In genomic region chr2:64819371-64819770, GRCh38 we compare ENCODE assay signal across 10 cellular contexts.
DNase-seq lines count a peak whose midpoint lies in the region; ATAC-seq, FAIRE-seq and TF ChIP-seq lines count a peak whose summit lies in the region.
"Had no signal": no experiment of that assay in that cellular context is flagged by ENCODE, and none has a peak within 500 bp of the region (broad histone marks: within the 10 kb centered on the region; RNA-seq: fewer than 3 reads in every experiment).

No MANE protein-coding gene starts in this region.

- H4K20me1 ChIP-seq in SK-N-SH (ENCODE audit: insufficient read depth), result no peaks in the 10 kb centered on the region

- 0 out of 2 replicates have a peak overlapping the region, but pooled peaks have one; percentile 56 for H2AFZ ChIP-seq in SK-N-SH (ENCODE audit: low read depth)

- H3K27ac Mint-ChIP-seq in activated T-helper 1 cell treated with anti-CD3 and anti-CD28 coated beads, Interleukin-12 subunit alpha, Interleukin-12 subunit beta, Interleukin-2, Interleukin-4 antibody, amounts not matched to agents 30 ng/mL and 10 ng/mL and 1 ng/mL, durations not matched to agents 14 hours and 24 hours and 36 hours, result peak overlapping the region; percentile 93

- peak overlapping the region; percentile 68 for H3K4me3 Mint-ChIP-seq in activated T-helper 1 cell treated with anti-CD3 and anti-CD28 coated beads, Interleukin-12 subunit alpha, Interleukin-12 subunit beta, Interleukin-2, Interleukin-4 antibody, amounts not matched to agents 30 ng/mL and 10 ng/mL and 1 ng/mL, durations not matched to agents 14 hours and 24 hours and 36 hours

- no peak for DNase-seq in SK-N-SH
- DNase-seq in activated T-helper 1 cell treated with anti-CD3 and anti-CD28 coated beads, Interleukin-12 subunit alpha, Interleukin-12 subunit beta, Interleukin-2, Interleukin-4 antibody, amounts not matched to agents 30 ng/mL and 10 ng/mL and 1 ng/mL, durations not matched to agents 14 hours and 24 hours and 36 hours (ENCODE audit: low spot score), result no peak
- no peak for DNase-seq in small intestine
- DNase-seq in COR-L47 (lab: John Stamatoyannopoulos, UW), result no peak
- no peak for DNase-seq in sigmoid colon
- no peak for DNase-seq in brain microvascular endothelial cell
- DNase-seq: occipital lobe had no signal

- H3K36me3 ChIP-seq in SK-N-SH (replicated peaks in 1 of 2; ENCODE audit: control insufficient read depth in 1 of 2, insufficient read depth in 2 of 2, low read length in 1 of 2) (no peaks in the 10 kb centered on the region), small intestine (ENCODE audit: control insufficient read depth in 2 of 2, insufficient read depth in 2 of 2, low read length in 2 of 2) (no peaks in the 10 kb centered on the region), sigmoid colon (no peaks in the 10 kb centered on the region), brain microvascular endothelial cell (replicated peaks) (no peaks in the 10 kb centered on the region)

- H3K4me3 ChIP-seq in SK-N-SH (ENCODE audit: low read depth in 2 of 2, low read length in 1 of 2), result no peak overlapping the region
- no peak overlapping the region for H3K4me3 ChIP-seq in small intestine (ENCODE audit: low read depth in 1 of 2, low read length in 2 of 2)
- no peak overlapping the region for H3K4me3 ChIP-seq in sigmoid colon
- no peak overlapping the region for H3K4me3 ChIP-seq in brain microvascular endothelial cell (ENCODE audit: low read depth, low read length)

- intact Hi-C loops in activated T-helper 1 cell treated with anti-CD3 and anti-CD28 coated beads, Interleukin-12 subunit alpha, Interleukin-12 subunit beta, Interleukin-2, Interleukin-4 antibody, amounts not matched to agents 30 ng/mL and 10 ng/mL and 1 ng/mL, durations not matched to agents 14 hours and 24 hours and 36 hours (cut with micrococcal nuclease), result loop anchor here (1.0 kb wide), 3 partner anchors 12 to 68 kb away; no protein-coding TSS in a partner anchor
- intact Hi-C loops in sigmoid colon (cut with DNase I), result no loop called here

- H3K9ac ChIP-seq in SK-N-SH, result no peak overlapping the region

- H3K27ac ChIP-seq in SK-N-SH (ENCODE audit: low read depth in 2 of 2, low read length in 1 of 2) (no peak overlapping the region), small intestine (ENCODE audit: low read depth in 1 of 2, low read length in 1 of 2) (peak overlapping the region; percentile 43 to 88), sigmoid colon (peak overlapping the region in 2 of 4 donors; percentile 24 to 34), brain microvascular endothelial cell (no peak overlapping the region)
- H3K27ac ChIP-seq: 22Rv1 had no signal

- no peaks in the 10 kb centered on the region for H3K27me3 ChIP-seq in SK-N-SH (ENCODE audit: insufficient read depth)
- no peaks in the 10 kb centered on the region for H3K27me3 ChIP-seq in small intestine (ENCODE audit: control insufficient read depth in 2 of 2, insufficient read depth in 2 of 2, low read length in 2 of 2)
- no peaks in the 10 kb centered on the region for H3K27me3 ChIP-seq in sigmoid colon
- H3K27me3 ChIP-seq in brain microvascular endothelial cell (replicated peaks), result no peaks in the 10 kb centered on the region

- H3K4me2 ChIP-seq in SK-N-SH, result no peak overlapping the region

- H3K4me1 Mint-ChIP-seq in activated T-helper 1 cell treated with anti-CD3 and anti-CD28 coated beads, Interleukin-12 subunit alpha, Interleukin-12 subunit beta, Interleukin-2, Interleukin-4 antibody, amounts not matched to agents 30 ng/mL and 10 ng/mL and 1 ng/mL, durations not matched to agents 14 hours and 24 hours and 36 hours (ENCODE audit: low read depth), result peaks cover 39% of the 10 kb centered on the region

- FAIRE-seq in small intestine (lab: Jason Lieb, UNC), result no peak

- TF ChIP-seq POLR2A in sigmoid colon (IDR thresholded peaks at IDR 0.05), result no peak

- no peaks in the 10 kb centered on the region for H3F3A ChIP-seq in SK-N-SH (replicated peaks; ENCODE audit: insufficient read depth)

- H3K9me3 ChIP-seq in SK-N-SH (no peaks in the 10 kb centered on the region), small intestine (ENCODE audit: control insufficient read depth, low read depth) (no peaks in the 10 kb centered on the region), sigmoid colon (no peaks in the 10 kb centered on the region)

- ATAC-seq in SK-N-SH treated with all-trans-retinoic acid at 6 μM for 48 hours (no peak), HG02884 (IDR thresholded peaks at IDR 0.05; ENCODE audit: unreplicated experiment) (peak; percentile 23)

- WGBS in SK-N-SH (ENCODE audit: low lambda C conversion rate), result 73% methylated on average over 2 of the region's 2 CpGs
- 63 to 78% (median 74%) methylated on average over 2 of the region's 2 CpGs for WGBS in small intestine, 3 donors
- WGBS in sigmoid colon, 2 donors, result 65 to 82% methylated on average over 2 of the region's 2 CpGs

- POLR2A ChIA-PET in SK-N-SH (lab: Yijun Ruan, JAX), result no interaction called here

- no peak for TF ChIP-seq RAD21 in SK-N-SH (IDR thresholded peaks at IDR 0.05; ENCODE audit: low read length)

- TF ChIP-seq EP300 in SK-N-SH (IDR thresholded peaks at IDR 0.05; ENCODE audit: borderline replicate concordance in 1 of 2, low read depth in 1 of 2, low read length in 1 of 2) (no peak), sigmoid colon (IDR thresholded peaks at IDR 0.05) (no peak)

- H3K9me2 ChIP-seq in SK-N-SH, result no peaks in the 10 kb centered on the region

- no peaks in the 10 kb centered on the region for H3K79me2 ChIP-seq in SK-N-SH (ENCODE audit: insufficient read depth)

- in situ Hi-C loops in brain microvascular endothelial cell (cut with HindIII; ENCODE audit: low pct_ligation_motif_present, low sequenced_read_pairs), result no loop called here

- no peaks in the 10 kb centered on the region for H3K9me3 Mint-ChIP-seq in activated T-helper 1 cell treated with anti-CD3 and anti-CD28 coated beads, Interleukin-12 subunit alpha, Interleukin-12 subunit beta, Interleukin-2, Interleukin-4 antibody, amounts not matched to agents 30 ng/mL and 10 ng/mL and 1 ng/mL, durations not matched to agents 14 hours and 24 hours and 36 hours

- H3K36me3 Mint-ChIP-seq in activated T-helper 1 cell treated with anti-CD3 and anti-CD28 coated beads, Interleukin-12 subunit alpha, Interleukin-12 subunit beta, Interleukin-2, Interleukin-4 antibody, amounts not matched to agents 30 ng/mL and 10 ng/mL and 1 ng/mL, durations not matched to agents 14 hours and 24 hours and 36 hours (ENCODE audit: low read depth), result peaks cover 9% of the 10 kb centered on the region

- CTCF ChIA-PET in SK-N-SH (lab: Yijun Ruan, JAX), result interaction anchor here (0.6 to 1.7 kb wide), 2 partner anchors 12 to 807 kb away, joined by 3 to 6 read pairs; no protein-coding TSS in a partner anchor

- no peak for TF ChIP-seq CTCF in SK-N-SH (IDR thresholded peaks at IDR 0.05)
- no peak for TF ChIP-seq CTCF in sigmoid colon (IDR thresholded peaks at IDR 0.05)
- TF ChIP-seq CTCF in brain microvascular endothelial cell (IDR thresholded peaks at IDR 0.05; ENCODE audit: low read depth, low read length, missing control alignments), result no peak

- H3K4me1 ChIP-seq in SK-N-SH (ENCODE audit: control insufficient read depth in 1 of 2, insufficient read depth in 2 of 2, low read depth in 1 of 2, low read length in 1 of 2), result peaks cover 0 to 3% of the 10 kb centered on the region in 2 experiments; a peak in 1 of 4 replicates
- H3K4me1 ChIP-seq in small intestine (ENCODE audit: control insufficient read depth in 2 of 2, insufficient read depth in 1 of 2, low read depth in 1 of 2, low read length in 1 of 2), result peaks cover 0 to 2% of the 10 kb centered on the region in 2 donors
- H3K4me1 ChIP-seq in sigmoid colon, result no peaks in the 10 kb centered on the region

- H3K27me3 Mint-ChIP-seq in activated T-helper 1 cell treated with anti-CD3 and anti-CD28 coated beads, Interleukin-12 subunit alpha, Interleukin-12 subunit beta, Interleukin-2, Interleukin-4 antibody, amounts not matched to agents 30 ng/mL and 10 ng/mL and 1 ng/mL, durations not matched to agents 14 hours and 24 hours and 36 hours (ENCODE audit: insufficient read depth), result peaks cover 2% of the 10 kb centered on the region

TF ChIP-seq in SK-N-SH, 30 proteins besides CTCF, POLR2A, EP300 and RAD21:
- TF ChIP-seq TCF12 (IDR thresholded peaks at IDR 0.05) (no peak), RCOR1 (IDR thresholded peaks at IDR 0.05; ENCODE audit: low read length) (no peak), EZH2phosphoT487 (IDR thresholded peaks at IDR 0.05; ENCODE audit: borderline replicate concordance, low read depth) (no peak)

TF ChIP-seq in SK-N-SH treated with all-trans-retinoic acid at 6 μM for 48 hours, 23 proteins besides CTCF, POLR2A, EP300 and RAD21:
- no peak for TF ChIP-seq CSRNP3 (CRISPR knock-in tag; IDR thresholded peaks at IDR 0.05)
TF ChIP-seq in SK-N-SH treated with all-trans-retinoic acid at 6 μM for 48 hours: peak in this region for 0.

Comparison
In these comparisons a context has a peak if more than half of its experiments do, and no peak if none do; other contexts are left out.
1. H3K27ac ChIP-seq: peak in small intestine (2 of 2); none in SK-N-SH (0 of 2) and brain microvascular endothelial cell (single experiment).